9 cellular contexts compared by ENCODE assay signal in the genomic region with DNA sequence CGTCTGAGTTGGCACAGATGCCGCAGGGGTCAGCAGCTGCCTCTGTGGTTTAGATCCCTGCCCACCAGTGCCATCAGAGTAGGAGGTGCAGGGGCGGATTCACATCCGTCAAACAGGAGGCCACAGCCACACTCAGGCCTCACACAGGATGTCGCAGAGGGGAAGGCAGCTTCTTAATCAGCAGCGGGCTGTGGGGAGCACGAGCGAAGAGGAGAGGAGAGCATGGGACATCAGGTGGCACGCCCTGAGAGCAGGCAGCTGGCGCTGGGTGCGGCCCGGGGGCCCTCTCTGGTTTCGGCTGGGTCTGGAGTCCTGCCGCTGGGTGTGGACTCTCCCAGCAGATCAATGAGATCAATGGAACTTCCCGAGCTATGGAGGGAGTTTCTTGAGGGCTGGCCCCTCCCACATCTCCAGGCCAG. TPM values are rescaled to one million over a fixed set of nuclear protein-coding genes. Genes with fewer than 3 reads are reported as not detected.
DNase-seq lines count a peak whose midpoint lies in the region; ATAC-seq, FAIRE-seq and TF ChIP-seq lines count a peak whose summit lies in the region.
"Had no signal": no experiment of that assay in that cellular context is flagged by ENCODE, and none has a peak within 500 bp of the region (broad histone marks: within the 10 kb centered on the region; RNA-seq: fewer than 3 reads in every experiment).

No MANE protein-coding gene starts in this region.

- ATAC-seq in psoas muscle (no peak), GM19351 (IDR thresholded peaks at IDR 0.05; ENCODE audit: unreplicated experiment) (no peak), GM18520 (IDR thresholded peaks at IDR 0.05; ENCODE audit: unreplicated experiment) (no peak)

- no peak for DNase-seq in GM18507 (ENCODE audit: extremely low spot score, insufficient read length, low read depth)
- peak; percentile 70 for DNase-seq in activated CD4-positive, alpha-beta T cell treated with anti-CD3 and anti-CD28 coated beads for 48 hours
- DNase-seq in stimulated activated CD4-positive, alpha-beta T cell treated with anti-CD3 and anti-CD28 coated beads, Interleukin-2, amount 100 ng/mL, for 4 hours (ENCODE audit: low read depth): peak; percentile 29
- DNase-seq in brain microvascular endothelial cell: no peak
- no peak for DNase-seq in psoas muscle

- peak; percentile 92 for FAIRE-seq in GM18507 (lab: Jason Lieb, UNC)

- intact Hi-C loops in psoas muscle (cut with DNase I): no loop called here

- peak overlapping the region; percentile 62 for H3K27ac ChIP-seq in duodenal mucosa (ENCODE audit: low read depth, low read length)
- no peak overlapping the region for H3K27ac ChIP-seq in brain microvascular endothelial cell
- no peak overlapping the region for H3K27ac ChIP-seq in psoas muscle
- H3K27ac ChIP-seq: VCaP had no signal

- H3K4me1 ChIP-seq in duodenal mucosa (ENCODE audit: control insufficient read depth in 1 of 2, insufficient read depth in 2 of 2, low read length in 2 of 2) (peaks cover 52% of the 10 kb centered on the region in 2 donors), psoas muscle (no peaks in the 10 kb centered on the region)

- WGBS in psoas muscle, 3 donors: 66 to 72% (median 70%) methylated on average over 15 of the region's 15 CpGs

- peaks cover 0 to 14% of the 10 kb centered on the region in 2 donors for H3K36me3 ChIP-seq in duodenal mucosa (ENCODE audit: control insufficient read depth in 1 of 2, insufficient read depth in 2 of 2, low read length in 2 of 2)
- no peaks in the 10 kb centered on the region for H3K36me3 ChIP-seq in brain microvascular endothelial cell (replicated peaks)
- no peaks in the 10 kb centered on the region for H3K36me3 ChIP-seq in psoas muscle (ENCODE audit: insufficient read depth in 1 of 2, low read depth in 1 of 2)

- no peaks in the 10 kb centered on the region for H3K27me3 ChIP-seq in duodenal mucosa (ENCODE audit: control insufficient read depth in 1 of 2, insufficient read depth in 2 of 2, low read length in 2 of 2)
- H3K27me3 ChIP-seq in brain microvascular endothelial cell (replicated peaks): no peaks in the 10 kb centered on the region
- H3K27me3 ChIP-seq in psoas muscle (ENCODE audit: insufficient read depth in 3 of 3, low read length in 2 of 3): no peaks in the 10 kb centered on the region

- in situ Hi-C loops in brain microvascular endothelial cell (cut with HindIII; ENCODE audit: low pct_ligation_motif_present, low sequenced_read_pairs): no loop called here

- TF ChIP-seq CTCF in brain microvascular endothelial cell (IDR thresholded peaks at IDR 0.05; ENCODE audit: low read depth, low read length, missing control alignments) (no peak), psoas muscle (IDR thresholded peaks at IDR 0.05) (no peak)

- H3K4me3 ChIP-seq in duodenal mucosa (ENCODE audit: low read depth in 1 of 2, low read length in 2 of 2) (peak overlapping the region; percentile 16 to 60), brain microvascular endothelial cell (ENCODE audit: low read depth, low read length) (no peak overlapping the region), psoas muscle (no peak overlapping the region)

- H3K9ac ChIP-seq in duodenal mucosa (ENCODE audit: low read depth in 1 of 2, low read length in 2 of 2): peak overlapping the region; percentile 63 to 85

- H3K9me3 ChIP-seq in duodenal mucosa (ENCODE audit: control insufficient read depth in 1 of 2, low read length in 2 of 2) (no peaks in the 10 kb centered on the region), psoas muscle (no peaks in the 10 kb centered on the region)

RNA-seq across cellular contexts. Expression of a gene that starts 9.6 kb away (rescaled TPM):
- total RNA-seq in psoas muscle: 1 to 10 TPM; 1.4 to 3.3 (median 1.5) TPM
- polyA plus RNA-seq in psoas muscle: 1 to 10 TPM; 1.4 to 1.9 (median 1.4) TPM

RNA-seq across cellular contexts. Expression of a gene that starts 18.8 kb away (rescaled TPM):
- total RNA-seq in psoas muscle: 1 to 10 TPM; 5.7 to 9.7 (median 8.2) TPM
- 10 to 100 TPM; 10.1 to 14.9 (median 11.3) TPM for polyA plus RNA-seq in psoas muscle

RNA-seq across cellular contexts. Expression of a gene that starts 19.8 kb away (rescaled TPM):
- 10 to 100 TPM; 26.3 to 33.5 (median 28.3) TPM for total RNA-seq in psoas muscle
- 10 to 100 TPM in 1 of 3 donors, 1 to 10 TPM in 2; 8.2 to 11.0 (median 8.9) TPM for polyA plus RNA-seq in psoas muscle

RNA-seq across cellular contexts. Expression of a gene that starts 52.5 kb away (rescaled TPM):
- 10 to 100 TPM; 11.9 to 28.2 (median 21.4) TPM for total RNA-seq in psoas muscle
- polyA plus RNA-seq in psoas muscle: 10 to 100 TPM in 2 of 3 donors, 1 to 10 TPM in 1; 5.2 to 23.7 (median 11.8) TPM

Comparison
In these comparisons a context has a peak if more than half of its experiments do, and no peak if none do; other contexts are left out.
1. DNase-seq: peak in activated CD4-positive, alpha-beta T cell treated with anti-CD3 and anti-CD28 coated beads for 48 hours (single experiment) and stimulated activated CD4-positive, alpha-beta T cell treated with anti-CD3 and anti-CD28 coated beads, Interleukin-2, amount 100 ng/mL, for 4 hours (single experiment); none in GM18507 (single experiment), brain microvascular endothelial cell (single experiment) and psoas muscle (0 of 2).
2. H3K4me3 ChIP-seq: peak in duodenal mucosa (2 of 2); none in brain microvascular endothelial cell (single experiment) and psoas muscle (single experiment).